8 cellular contexts compared by ENCODE assay signal in genomic region chr1:26959722-26960624, GRCh38. TPM values are rescaled to one million over a fixed set of nuclear protein-coding genes. Genes with fewer than 3 reads are reported as not detected.
A peak's percentile ranks its signal among the peaks of the same experiment; 100 is the strongest.
DNase-seq lines count a peak whose midpoint lies in the region; ATAC-seq and TF ChIP-seq lines count a peak whose summit lies in the region.

KDF1 (minus strand) TSS chr1:26960468; CDS start chr1:26952380, 8,088 bp downstream.

- TF ChIP-seq CTCF in GM12874 (IDR thresholded peaks at IDR 0.05; ENCODE audit: insufficient read depth, low read depth, low read length) (peak; percentile 23; the same call in 1 of the 2 replicates), Peyer's patch (IDR thresholded peaks at IDR 0.05) (peak in 5 of 6 experiments; percentile 18 to 69 (median 52))

- peak within 1 kb of the TSS; percentile 75 for H3K4me3 Mint-ChIP-seq in activated naive CD8-positive, alpha-beta T cell treated with anti-CD3 and anti-CD28 coated beads, Interleukin-2, amount 50 U/mL, for 24 hours

- no peaks in the 10 kb centered on the region for H3K36me3 Mint-ChIP-seq in activated naive CD8-positive, alpha-beta T cell treated with anti-CD3 and anti-CD28 coated beads, Interleukin-2, amount 50 U/mL, for 24 hours (ENCODE audit: low read depth)

- peak within 1 kb of the TSS; percentile 57 for H3K27ac Mint-ChIP-seq in activated naive CD8-positive, alpha-beta T cell treated with anti-CD3 and anti-CD28 coated beads, Interleukin-2, amount 50 U/mL, for 24 hours

- peaks cover 0 to 11% of the 10 kb centered on the region in 2 donors for H3K27me3 ChIP-seq in Peyer's patch

- peak within 1 kb of the TSS; percentile 19 to 72 (median 66) for H3K27ac ChIP-seq in Peyer's patch

- no peaks in the 10 kb centered on the region for H3K9me3 ChIP-seq in Peyer's patch

- H3K27me3 Mint-ChIP-seq in activated naive CD8-positive, alpha-beta T cell treated with anti-CD3 and anti-CD28 coated beads, Interleukin-2, amount 50 U/mL, for 24 hours: peaks cover 36% of the 10 kb centered on the region

- H3K4me1 Mint-ChIP-seq in activated naive CD8-positive, alpha-beta T cell treated with anti-CD3 and anti-CD28 coated beads, Interleukin-2, amount 50 U/mL, for 24 hours: peaks cover 4% of the 10 kb centered on the region

- H3K9me3 Mint-ChIP-seq in activated naive CD8-positive, alpha-beta T cell treated with anti-CD3 and anti-CD28 coated beads, Interleukin-2, amount 50 U/mL, for 24 hours: no peaks in the 10 kb centered on the region

- peak; percentile 59 to 93 (median 90) for DNase-seq in Peyer's patch
- peak; percentile 19 for DNase-seq in activated naive CD8-positive, alpha-beta T cell treated with anti-CD3 and anti-CD28 coated beads, Interleukin-2, amount 50 U/mL, for 24 hours
- DNase-seq in iPS-NIHi11 (ENCODE audit: low spot score): peak; percentile 95
- DNase-seq in stimulated activated CD4-positive, alpha-beta T cell treated with anti-CD3 and anti-CD28 coated beads, Interleukin-4, amount 100 ng/mL, for 4 hours: peak; percentile 28 to 45
- DNase-seq in NCI-H1694 treated with DMSO at 0.1 percent for 48 hours (lab: John Stamatoyannopoulos, UW): no peak
- DNase-seq in anterior cingulate cortex (lab: John Stamatoyannopoulos, UW): no peak

- peak; percentile 54 for ATAC-seq in activated naive CD8-positive, alpha-beta T cell treated with anti-CD3 and anti-CD28 coated beads, Interleukin-2, amount 50 U/mL, for 24 hours
- no peak for ATAC-seq in HG02970 (IDR thresholded peaks at IDR 0.05; ENCODE audit: low FRiP score, unreplicated experiment)

- TF ChIP-seq POLR2A in Peyer's patch (IDR thresholded peaks at IDR 0.05): peak; percentile 75 to 83

- peak within 1 kb of the TSS; percentile 68 to 85 (median 72) for H3K4me3 ChIP-seq in Peyer's patch

- no peaks in the 10 kb centered on the region for H3K36me3 ChIP-seq in Peyer's patch

- peaks cover 0 to 14% (median 6%) of the 10 kb centered on the region in 4 donors for H3K4me1 ChIP-seq in Peyer's patch

RNA-seq across cellular contexts. Expression of gene KDF1, which starts in this region (rescaled TPM):
- total RNA-seq in Peyer's patch: 10 to 100 TPM; 13.2 to 40.1 (median 31.8) TPM

Comparison
In these comparisons a context has a peak if more than half of its experiments do, and no peak if none do; other contexts are left out.
1. DNase-seq: peak in Peyer's patch (3 of 3), activated naive CD8-positive, alpha-beta T cell treated with anti-CD3 and anti-CD28 coated beads, Interleukin-2, amount 50 U/mL, for 24 hours (single experiment), iPS-NIHi11 (single experiment) and stimulated activated CD4-positive, alpha-beta T cell treated with anti-CD3 and anti-CD28 coated beads, Interleukin-4, amount 100 ng/mL, for 4 hours (2 of 2); none in NCI-H1694 treated with DMSO at 0.1 percent for 48 hours (single experiment) and anterior cingulate cortex (0 of 58).